In the genomic region with DNA sequence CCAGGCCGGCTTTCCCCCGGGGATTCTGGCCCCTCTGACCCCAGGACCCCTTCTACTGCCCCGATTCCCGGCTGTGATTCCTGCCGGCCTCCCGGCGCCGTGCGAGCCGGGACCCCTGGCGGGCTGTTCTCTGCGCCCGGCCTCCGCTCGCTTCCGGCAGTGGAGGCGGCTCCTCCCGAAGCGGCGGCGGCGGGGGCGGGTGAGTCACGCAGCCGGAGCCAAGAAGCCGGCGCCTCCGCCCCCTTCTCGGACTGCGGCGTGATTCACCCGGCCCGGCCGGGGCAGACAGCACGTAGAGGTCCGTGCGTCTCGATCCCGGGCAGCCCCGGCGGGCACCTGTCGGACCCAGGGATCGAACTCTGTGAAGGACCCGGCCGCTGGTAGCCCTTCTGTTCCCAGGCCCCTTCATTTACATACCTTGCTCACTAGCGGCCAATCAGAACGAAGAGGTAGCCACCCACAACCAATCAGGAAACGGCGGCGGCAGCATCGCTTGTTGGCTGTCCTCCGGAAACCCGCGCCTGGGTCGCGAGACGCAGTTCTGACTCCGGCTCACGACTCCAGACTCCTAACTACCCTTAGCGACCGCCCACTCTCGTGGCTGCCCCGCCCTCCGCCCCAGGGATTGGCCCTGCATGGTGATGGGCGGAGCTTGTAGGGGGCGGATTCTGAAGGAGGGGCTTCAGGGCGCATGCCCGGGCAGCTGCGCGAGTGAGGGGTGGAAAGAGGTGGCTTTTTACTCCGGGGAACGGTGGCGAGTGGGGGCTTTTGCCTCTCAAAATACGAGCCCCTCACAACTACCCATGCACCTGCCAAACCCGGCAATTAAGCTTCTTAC, we compare ENCODE assay signal across 1 cellular context.
A peak's percentile ranks its signal among the peaks of the same experiment; 100 is the strongest.
TF ChIP-seq lines count a peak whose summit lies in the region.

A gene with protein sequence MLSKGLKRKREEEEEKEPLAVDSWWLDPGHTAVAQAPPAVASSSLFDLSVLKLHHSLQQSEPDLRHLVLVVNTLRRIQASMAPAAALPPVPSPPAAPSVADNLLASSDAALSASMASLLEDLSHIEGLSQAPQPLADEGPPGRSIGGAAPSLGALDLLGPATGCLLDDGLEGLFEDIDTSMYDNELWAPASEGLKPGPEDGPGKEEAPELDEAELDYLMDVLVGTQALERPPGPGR (minus strand): TSS at position 543 of the 838 bp plus-strand sequence. CDS start 2,446 bp downstream, outside the sequence.

TF ChIP-seq in HEK293, 187 proteins besides CTCF, POLR2A, EP300 and RAD21 (continued from another document and continues in another):
- TF ChIP-seq, protein P1, sequence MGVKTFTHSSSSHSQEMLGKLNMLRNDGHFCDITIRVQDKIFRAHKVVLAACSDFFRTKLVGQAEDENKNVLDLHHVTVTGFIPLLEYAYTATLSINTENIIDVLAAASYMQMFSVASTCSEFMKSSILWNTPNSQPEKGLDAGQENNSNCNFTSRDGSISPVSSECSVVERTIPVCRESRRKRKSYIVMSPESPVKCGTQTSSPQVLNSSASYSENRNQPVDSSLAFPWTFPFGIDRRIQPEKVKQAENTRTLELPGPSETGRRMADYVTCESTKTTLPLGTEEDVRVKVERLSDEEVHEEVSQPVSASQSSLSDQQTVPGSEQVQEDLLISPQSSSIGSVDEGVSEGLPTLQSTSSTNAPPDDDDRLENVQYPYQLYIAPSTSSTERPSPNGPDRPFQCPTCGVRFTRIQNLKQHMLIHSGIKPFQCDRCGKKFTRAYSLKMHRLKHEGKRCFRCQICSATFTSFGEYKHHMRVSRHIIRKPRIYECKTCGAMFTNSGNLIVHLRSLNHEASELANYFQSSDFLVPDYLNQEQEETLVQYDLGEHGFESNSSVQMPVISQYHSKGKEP (tag by site-specific recombination; IDR thresholded peaks at IDR 0.05), result peak; percentile 37; the same call in 1 of the 2 replicates
- TF ChIP-seq ZNF335 (tag by site-specific recombination; conservative IDR thresholded peaks at IDR 0.05) (peak; percentile 98), ZNF629 (tag by site-specific recombination; IDR thresholded peaks at IDR 0.05) (peak; percentile 62), ZNF600 (tag by site-specific recombination; IDR thresholded peaks at IDR 0.05) (peak; percentile 98), KLF16 (tag by site-specific recombination; IDR thresholded peaks at IDR 0.05) (peak; percentile 89), ZNF513 (tag by site-specific recombination; IDR thresholded peaks at IDR 0.05) (0 out of 2 replicates have a peak, but pooled peaks have one; percentile 51), ZNF701 (tag by site-specific recombination; IDR thresholded peaks at IDR 0.05) (no peak), ZNF391 (tag by site-specific recombination; IDR thresholded peaks at IDR 0.05; ENCODE audit: borderline replicate concordance, low read depth) (peak; percentile 90), HOXC10 (CRISPR knock-in tag; IDR thresholded peaks at IDR 0.05) (no peak), ZNF830 (tag by site-specific recombination; IDR thresholded peaks at IDR 0.05; ENCODE audit: low read depth) (no peak), RBAK (tag by site-specific recombination; IDR thresholded peaks at IDR 0.05) (no peak), ZNF23 (tag by site-specific recombination; IDR thresholded peaks at IDR 0.05; ENCODE audit: borderline replicate concordance) (no peak), YY2 (tag by site-specific recombination; IDR thresholded peaks at IDR 0.05) (peak; percentile 67), ZSCAN5A (tag by site-specific recombination; IDR thresholded peaks at IDR 0.05) (0 out of 2 replicates have a peak, but pooled peaks have one; percentile 57), ZFHX2 (tag by site-specific recombination; conservative IDR thresholded peaks at IDR 0.05) (peak; percentile 99), ZNF639 (tag by site-specific recombination; IDR thresholded peaks at IDR 0.05) (0 out of 2 replicates have a peak, but pooled peaks have one; percentile 24), ZNF518A (tag by site-specific recombination; conservative IDR thresholded peaks at IDR 0.05; ENCODE audit: low read depth) (no peak), ZXDB (tag by site-specific recombination; IDR thresholded peaks at IDR 0.05) (peak; percentile 90), KLF9 (tag by site-specific recombination; IDR thresholded peaks at IDR 0.05; ENCODE audit: low read depth) (peak; percentile 92), ZNF324 (tag by site-specific recombination; IDR thresholded peaks at IDR 0.05) (peak; percentile 82), HOXD13 (CRISPR knock-in tag; IDR thresholded peaks at IDR 0.05; ENCODE audit: borderline replicate concordance) (no peak), BCL11B (tag by site-specific recombination; IDR thresholded peaks at IDR 0.05; ENCODE audit: low read depth) (peak; percentile 96), ZNF311 (tag by site-specific recombination; IDR thresholded peaks at IDR 0.05; ENCODE audit: borderline replicate concordance) (no peak), ZNF610 (tag by site-specific recombination; IDR thresholded peaks at IDR 0.05; ENCODE audit: borderline replicate concordance) (0 out of 2 replicates have a peak, but pooled peaks have one; percentile 59), ZNF169 (tag by site-specific recombination; IDR thresholded peaks at IDR 0.05) (peak; percentile 75; the same call in 1 of the 2 replicates), YY1 (tag by site-specific recombination; IDR thresholded peaks at IDR 0.05) (0 out of 2 replicates have a peak, but pooled peaks have one; percentile 54), ZNF140 (tag by site-specific recombination; IDR thresholded peaks at IDR 0.05) (no peak), GLIS1 (tag by site-specific recombination; IDR thresholded peaks at IDR 0.05) (peak; percentile 55), ZNF157 (tag by site-specific recombination; IDR thresholded peaks at IDR 0.05) (no peak), ZBTB8A (tag by site-specific recombination; IDR thresholded peaks at IDR 0.05) (peak; percentile 91), ZNF837 (tag by site-specific recombination; IDR thresholded peaks at IDR 0.05) (peak; percentile 95), ZBTB17 (tag by site-specific recombination; IDR thresholded peaks at IDR 0.05) (peak; percentile 91), ZBTB48 (tag by site-specific recombination; IDR thresholded peaks at IDR 0.05) (peak; percentile 73), ZNF10 (tag by site-specific recombination; IDR thresholded peaks at IDR 0.05) (peak; percentile 46; the same call in 1 of the 2 replicates), OSR2 (tag by site-specific recombination; IDR thresholded peaks at IDR 0.05) (peak; percentile 67), ZNF2 (tag by site-specific recombination; IDR thresholded peaks at IDR 0.05) (peak; percentile 62; the same call in 1 of the 2 replicates), ZFP37 (tag by site-specific recombination; IDR thresholded peaks at IDR 0.05) (peak; percentile 76), ZEB2 (tag by site-specific recombination; IDR thresholded peaks at IDR 0.05) (peak; percentile 85; the same call in 1 of the 2 replicates), REPIN1 (tag by site-specific recombination; IDR thresholded peaks at IDR 0.05; ENCODE audit: low read depth) (0 out of 2 replicates have a peak, but pooled peaks have one; percentile 74), ZNF792 (tag by site-specific recombination; IDR thresholded peaks at IDR 0.05) (peak; percentile 58; the same call in 1 of the 2 replicates), SP3 (tag by site-specific recombination; IDR thresholded peaks at IDR 0.05) (peak; percentile 99), ZNF223 (tag by site-specific recombination; IDR thresholded peaks at IDR 0.05) (0 out of 2 replicates have a peak, but pooled peaks have one; percentile 18)
- TF ChIP-seq, protein P2, sequence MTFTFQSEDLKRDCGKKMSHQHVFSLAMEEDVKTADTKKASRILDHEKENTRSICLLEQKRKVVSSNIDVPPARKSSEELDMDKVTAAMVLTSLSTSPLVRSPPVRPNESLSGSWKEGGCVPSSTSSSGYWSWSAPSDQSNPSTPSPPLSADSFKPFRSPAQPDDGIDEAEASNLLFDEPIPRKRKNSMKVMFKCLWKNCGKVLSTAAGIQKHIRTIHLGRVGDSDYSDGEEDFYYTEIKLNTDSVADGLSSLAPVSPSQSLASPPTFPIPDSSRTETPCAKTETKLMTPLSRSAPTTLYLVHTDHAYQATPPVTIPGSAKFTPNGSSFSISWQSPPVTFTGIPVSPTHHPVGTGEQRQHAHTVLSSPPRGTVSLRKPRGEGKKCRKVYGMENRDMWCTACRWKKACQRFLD (tag by site-specific recombination; IDR thresholded peaks at IDR 0.05), result peak; percentile 84; the same call in 1 of the 2 replicates
- TF ChIP-seq, protein P3, sequence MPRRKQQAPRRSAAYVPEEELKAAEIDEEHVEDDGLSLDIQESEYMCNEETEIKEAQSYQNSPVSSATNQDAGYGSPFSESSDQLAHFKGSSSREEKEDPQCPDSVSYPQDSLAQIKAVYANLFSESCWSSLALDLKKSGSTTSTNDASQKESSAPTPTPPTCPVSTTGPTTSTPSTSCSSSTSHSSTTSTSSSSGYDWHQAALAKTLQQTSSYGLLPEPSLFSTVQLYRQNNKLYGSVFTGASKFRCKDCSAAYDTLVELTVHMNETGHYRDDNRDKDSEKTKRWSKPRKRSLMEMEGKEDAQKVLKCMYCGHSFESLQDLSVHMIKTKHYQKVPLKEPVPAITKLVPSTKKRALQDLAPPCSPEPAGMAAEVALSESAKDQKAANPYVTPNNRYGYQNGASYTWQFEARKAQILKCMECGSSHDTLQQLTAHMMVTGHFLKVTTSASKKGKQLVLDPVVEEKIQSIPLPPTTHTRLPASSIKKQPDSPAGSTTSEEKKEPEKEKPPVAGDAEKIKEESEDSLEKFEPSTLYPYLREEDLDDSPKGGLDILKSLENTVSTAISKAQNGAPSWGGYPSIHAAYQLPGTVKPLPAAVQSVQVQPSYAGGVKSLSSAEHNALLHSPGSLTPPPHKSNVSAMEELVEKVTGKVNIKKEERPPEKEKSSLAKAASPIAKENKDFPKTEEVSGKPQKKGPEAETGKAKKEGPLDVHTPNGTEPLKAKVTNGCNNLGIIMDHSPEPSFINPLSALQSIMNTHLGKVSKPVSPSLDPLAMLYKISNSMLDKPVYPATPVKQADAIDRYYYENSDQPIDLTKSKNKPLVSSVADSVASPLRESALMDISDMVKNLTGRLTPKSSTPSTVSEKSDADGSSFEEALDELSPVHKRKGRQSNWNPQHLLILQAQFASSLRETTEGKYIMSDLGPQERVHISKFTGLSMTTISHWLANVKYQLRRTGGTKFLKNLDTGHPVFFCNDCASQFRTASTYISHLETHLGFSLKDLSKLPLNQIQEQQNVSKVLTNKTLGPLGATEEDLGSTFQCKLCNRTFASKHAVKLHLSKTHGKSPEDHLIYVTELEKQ (tag by site-specific recombination; IDR thresholded peaks at IDR 0.05; ENCODE audit: borderline replicate concordance), result peak; percentile 44; the same call in 1 of the 2 replicates
